Comparison of ENCODE assay signal across 9 cellular contexts in genomic region chr5:43613370-43613769, GRCh38.
"Had no signal": no experiment of that assay in that cellular context is flagged by ENCODE, and none has a peak within 500 bp of the region (broad histone marks: within the 10 kb centered on the region; RNA-seq: fewer than 3 reads in every experiment).

No MANE protein-coding gene starts in this region.

- H3K9me3 Mint-ChIP-seq: HFFc6, IgD-negative memory B cell had no signal

- H3K27me3 Mint-ChIP-seq: IgD-negative memory B cell had no signal

- DNase-seq: GM23248, GOT3, H7, HFFc6 had no signal

- H3K4me3 Mint-ChIP-seq: HFFc6, IgD-negative memory B cell had no signal

- H3K27ac Mint-ChIP-seq: HFFc6 had no signal

- H3K27ac ChIP-seq: GM23248, HL-60 had no signal

- H3K9me3 ChIP-seq: HAP-1 had no signal

- H3K4me3 ChIP-seq: GM23248, HAP-1 had no signal

- ATAC-seq: HCT116, HepG2 had no signal
